ENCODE assay signal across 19 cellular contexts in the genomic region with DNA sequence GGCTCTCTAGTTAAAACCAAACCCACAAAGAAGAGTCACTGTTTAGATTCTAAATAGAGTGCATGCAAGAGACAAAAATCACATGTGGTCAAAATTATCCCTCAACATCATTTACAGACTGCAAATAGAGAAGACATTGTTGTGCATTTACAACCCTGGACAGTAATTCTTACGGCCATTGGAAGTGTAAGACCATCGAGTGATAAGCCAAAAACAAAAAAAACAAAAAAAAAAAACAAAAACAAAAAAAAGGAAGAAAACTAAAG.
DNase-seq lines count a peak whose midpoint lies in the region; TF ChIP-seq lines count a peak whose summit lies in the region.
"Had no signal": no experiment of that assay in that cellular context is flagged by ENCODE, and none has a peak within 500 bp of the region (broad histone marks: within the 10 kb centered on the region; RNA-seq: fewer than 3 reads in every experiment).

No MANE protein-coding gene starts in this region.

- H3K4me1 ChIP-seq in H9 (ENCODE audit: insufficient read depth, low read length), result peaks cover 2% of the 10 kb centered on the region; the same call in 1 of the 2 replicates
- peaks cover 15% of the 10 kb centered on the region for H3K4me1 ChIP-seq in ectodermal cell (ENCODE audit: control insufficient read depth, insufficient read depth, low read length)
- peaks cover 20% of the 10 kb centered on the region for H3K4me1 ChIP-seq in iPS-18a (ENCODE audit: control insufficient read depth, low read depth, low read length)
- peaks cover 0 to 17% (median 0%) of the 10 kb centered on the region in 4 donors for H3K4me1 ChIP-seq in tibial nerve
- H3K4me1 ChIP-seq: SJSA1 had no signal

- H3K18ac ChIP-seq in H9 (ENCODE audit: insufficient read length, low read depth, low read length), result no peak overlapping the region

- WGBS in H9 (ENCODE audit: extremely low coverage, insufficient read length, low lambda C conversion rate), result no CpG with 5 or more reads among the region's 2 CpGs
- WGBS in ectodermal cell, 2 experiments, result 89 to 92% methylated on average over 2 of the region's 2 CpGs
- WGBS in tibial nerve, 2 donors, result 32 to 40% methylated on average over 2 of the region's 2 CpGs

- no peak for TF ChIP-seq EP300 in tibial nerve (IDR thresholded peaks at IDR 0.05)

- no peak overlapping the region for H4K5ac ChIP-seq in H9 (ENCODE audit: insufficient read length, low read depth, low read length)

- no peaks in the 10 kb centered on the region for H4K20me1 ChIP-seq in H9 (ENCODE audit: control insufficient read depth, insufficient read depth, insufficient read length)

- no peak overlapping the region for H2AFZ ChIP-seq in H9 (ENCODE audit: low read length)

- no peaks in the 10 kb centered on the region; a peak in 1 of 7 replicates for H3K36me3 Mint-ChIP-seq in H9 (ENCODE audit: insufficient read depth in 1 of 3, low read depth in 3 of 3)
- no peaks in the 10 kb centered on the region for H3K36me3 Mint-ChIP-seq in activated CD4-positive, alpha-beta memory T cell treated with anti-CD3 and anti-CD28 coated beads, Interleukin-2, amount 10 ng/mL, durations not matched to agents 7 days and 5 days (ENCODE audit: low read depth)

- H3T11ph ChIP-seq in H9 (ENCODE audit: low read length), result no peak overlapping the region

- H3K36me3 ChIP-seq in ectodermal cell (ENCODE audit: control insufficient read depth, insufficient read depth, low read length), result no peaks in the 10 kb centered on the region
- no peaks in the 10 kb centered on the region for H3K36me3 ChIP-seq in iPS-18a (ENCODE audit: control insufficient read depth, low read depth, low read length)
- H3K36me3 ChIP-seq in tibial nerve, result no peaks in the 10 kb centered on the region
- H3K36me3 ChIP-seq: SJSA1 had no signal

- H3K79me1 ChIP-seq in H9 (ENCODE audit: insufficient read depth, low read depth, low read length, poor library complexity, severe bottlenecking), result no peaks in the 10 kb centered on the region

- no peaks in the 10 kb centered on the region for H3K27me3 Mint-ChIP-seq in H9 (ENCODE audit: low read depth)
- peaks cover 18% of the 10 kb centered on the region for H3K27me3 Mint-ChIP-seq in activated CD4-positive, alpha-beta memory T cell treated with anti-CD3 and anti-CD28 coated beads, Interleukin-2, amount 10 ng/mL, durations not matched to agents 7 days and 5 days

- CTCF ChIA-PET in activated CD4-positive, alpha-beta memory T cell treated with anti-CD3 and anti-CD28 coated beads, Interleukin-2, amount 10 ng/mL, durations not matched to agents 7 days and 5 days (lab: Charles Lee), result no interaction called here

- H3K23me2 ChIP-seq in H9 (ENCODE audit: insufficient read length, low read depth, low read length, poor library complexity, severe bottlenecking), result no peaks in the 10 kb centered on the region

- TF ChIP-seq CTCF in H9 (conservative IDR thresholded peaks at IDR 0.05), result no peak
- no peak for TF ChIP-seq CTCF in tibial nerve (IDR thresholded peaks at IDR 0.05)

- H4K8ac ChIP-seq in H9 (replicated peaks; ENCODE audit: insufficient read length, low read depth, low read length), result no peak overlapping the region

- no peak for TF ChIP-seq POLR2A in tibial nerve (IDR thresholded peaks at IDR 0.05)

- no peak overlapping the region for H3K27ac ChIP-seq in H9 (ENCODE audit: insufficient read length, low read depth, low read length)
- peak overlapping the region; percentile 30 for H3K27ac ChIP-seq in ectodermal cell (ENCODE audit: insufficient read depth, low read depth, low read length, poor library complexity, severe bottlenecking)
- peak overlapping the region; percentile 10 for H3K27ac ChIP-seq in iPS-18a (ENCODE audit: low read length)
- H3K27ac ChIP-seq in tibial nerve, result peak overlapping the region; percentile 22 to 88 (median 61)
- H3K27ac ChIP-seq: SJSA1 had no signal

- H3K4ac ChIP-seq in H9 (ENCODE audit: low read depth, low read length), result no peak overlapping the region

- no peak overlapping the region for H2BK15ac ChIP-seq in H9 (ENCODE audit: low read depth, low read length)

- H3K4me3 Mint-ChIP-seq in H9, result no peak overlapping the region
- H3K4me3 Mint-ChIP-seq in activated CD4-positive, alpha-beta memory T cell treated with anti-CD3 and anti-CD28 coated beads, Interleukin-2, amount 10 ng/mL, durations not matched to agents 7 days and 5 days, result no peak overlapping the region
- H3K4me3 Mint-ChIP-seq: B cell had no signal

- H3K56ac ChIP-seq in H9 (ENCODE audit: insufficient read length, low read depth, low read length), result no peak overlapping the region

- no peaks in the 10 kb centered on the region; a peak in 1 of 5 replicates for H3K9me3 Mint-ChIP-seq in H9
- no peaks in the 10 kb centered on the region for H3K9me3 Mint-ChIP-seq in activated CD4-positive, alpha-beta memory T cell treated with anti-CD3 and anti-CD28 coated beads, Interleukin-2, amount 10 ng/mL, durations not matched to agents 7 days and 5 days

- no peak overlapping the region for H2BK12ac ChIP-seq in H9 (ENCODE audit: insufficient read length, low read depth, low read length)

- no peaks in the 10 kb centered on the region for H3K9me3 ChIP-seq in H9 (ENCODE audit: control insufficient read depth, low read depth, low read length)
- H3K9me3 ChIP-seq in ectodermal cell (ENCODE audit: control insufficient read depth, low read length), result no peaks in the 10 kb centered on the region
- H3K9me3 ChIP-seq in iPS-18a (ENCODE audit: control insufficient read depth, low read depth, low read length), result no peaks in the 10 kb centered on the region
- no peaks in the 10 kb centered on the region for H3K9me3 ChIP-seq in tibial nerve
- H3K9me3 ChIP-seq: A549, Caco-2, SJSA1 had no signal

- H3K27me3 ChIP-seq in H9 (ENCODE audit: insufficient read depth, low read length), result no peaks in the 10 kb centered on the region
- no peaks in the 10 kb centered on the region for H3K27me3 ChIP-seq in ectodermal cell (ENCODE audit: control insufficient read depth, insufficient read depth, low read length, poor library complexity, severe bottlenecking)
- no peaks in the 10 kb centered on the region for H3K27me3 ChIP-seq in iPS-18a (ENCODE audit: control insufficient read depth, insufficient read depth, low read length)
- H3K27me3 ChIP-seq in tibial nerve, result no peaks in the 10 kb centered on the region

- DNase-seq in H9 (no peak), tibial nerve (ENCODE audit: low spot score in 2 of 2) (no peak), D341Med (ENCODE audit: low spot score) (no peak)
- DNase-seq in stimulated activated CD4-positive, alpha-beta T cell treated with anti-CD3 and anti-CD28 coated beads, Interleukin-2, amount 100 ng/mL, for 24 hours, result no peak
- no peak for DNase-seq in activated CD4-positive, alpha-beta memory T cell treated with anti-CD3 and anti-CD28 coated beads, Interleukin-2, amount 10 ng/mL, durations not matched to agents 7 days and 5 days
- DNase-seq: Caco-2, DND-41, KBM-7, MM.1S, NCI-H1048, NCI-H1417 treated with DMSO at 0.1 percent for 48 hours, NCI-H187, NCI-H446 had no signal

- peak overlapping the region; percentile 7 to 82 (median 13); a peak in 6 of 7 replicates for H3K27ac Mint-ChIP-seq in H9
- no peak overlapping the region for H3K27ac Mint-ChIP-seq in activated CD4-positive, alpha-beta memory T cell treated with anti-CD3 and anti-CD28 coated beads, Interleukin-2, amount 10 ng/mL, durations not matched to agents 7 days and 5 days
- H3K27ac Mint-ChIP-seq: B cell had no signal

- H3K14ac ChIP-seq in H9 (ENCODE audit: insufficient read depth, low read length), result no peak overlapping the region

- no peak overlapping the region for H2BK120ac ChIP-seq in H9 (ENCODE audit: low read depth, low read length, poor library complexity, severe bottlenecking)

- no peak overlapping the region for H4K91ac ChIP-seq in H9 (ENCODE audit: insufficient read length, low read depth, low read length)

- no peaks in the 10 kb centered on the region for H3K79me2 ChIP-seq in H9 (ENCODE audit: insufficient read depth, low read length)

- no peak overlapping the region for H2BK5ac ChIP-seq in H9 (ENCODE audit: insufficient read length, low read length)

- no peak overlapping the region for H3K4me3 ChIP-seq in ectodermal cell (ENCODE audit: insufficient read depth, low read depth, low read length)
- no peak overlapping the region for H3K4me3 ChIP-seq in iPS-18a (ENCODE audit: low read length)
- H3K4me3 ChIP-seq in tibial nerve, result no peak overlapping the region
- H3K4me3 ChIP-seq: A549, GM12878, SJSA1 had no signal

- H2BK20ac ChIP-seq in H9 (ENCODE audit: low read depth, low read length, poor library complexity, severe bottlenecking), result no peak overlapping the region

- POLR2A ChIA-PET in activated CD4-positive, alpha-beta memory T cell treated with anti-CD3 and anti-CD28 coated beads, Interleukin-2, amount 10 ng/mL, durations not matched to agents 7 days and 5 days (lab: Charles Lee), result no interaction called here

- H3K9ac ChIP-seq in H9 (ENCODE audit: extremely low read depth, insufficient read length, low read length), result no peak overlapping the region
- H3K9ac ChIP-seq in iPS-18a (ENCODE audit: low read length), result no peak overlapping the region

- no peak overlapping the region for H3K4me2 ChIP-seq in H9 (ENCODE audit: insufficient read depth, insufficient read length, low read length)
- H3K4me2 ChIP-seq: A549 had no signal

- no peak overlapping the region for H2AK5ac ChIP-seq in H9 (ENCODE audit: insufficient read length, low read length)

- H3K4me1 Mint-ChIP-seq in H9, result peaks cover 53 to 55% of the 10 kb centered on the region in 2 experiments
- no peaks in the 10 kb centered on the region for H3K4me1 Mint-ChIP-seq in activated CD4-positive, alpha-beta memory T cell treated with anti-CD3 and anti-CD28 coated beads, Interleukin-2, amount 10 ng/mL, durations not matched to agents 7 days and 5 days
- H3K4me1 Mint-ChIP-seq: B cell had no signal

- H3K23ac ChIP-seq in H9 (ENCODE audit: insufficient read length, low read depth, low read length), result no peak overlapping the region
